9 cellular contexts compared by ENCODE assay signal in the genomic region with DNA sequence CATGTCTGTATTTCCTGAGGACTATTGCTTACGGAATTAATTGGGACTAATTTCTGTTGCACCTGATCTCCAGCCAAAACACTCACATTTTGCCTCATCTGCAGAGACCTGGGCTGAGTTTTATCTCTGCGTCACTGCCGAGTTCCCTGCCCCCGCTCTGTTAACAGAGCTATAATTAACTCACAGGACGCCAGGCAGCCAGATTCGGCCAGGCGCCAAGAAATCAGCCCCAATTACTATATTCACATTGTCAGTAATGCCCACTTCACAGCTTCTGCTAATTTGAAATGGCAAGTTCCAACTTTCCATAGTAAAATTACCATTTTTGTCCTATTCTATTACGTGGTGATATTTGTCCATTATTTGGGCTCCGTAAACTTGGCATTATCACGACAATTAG.
DNase-seq lines count a peak whose midpoint lies in the region; ATAC-seq and TF ChIP-seq lines count a peak whose summit lies in the region.
"Had no signal": no experiment of that assay in that cellular context is flagged by ENCODE, and none has a peak within 500 bp of the region (broad histone marks: within the 10 kb centered on the region; RNA-seq: fewer than 3 reads in every experiment).

No MANE protein-coding gene starts in this region.

- TF ChIP-seq CTCF in VCaP (conservative IDR thresholded peaks at IDR 0.05) (no peak), right atrium auricular region (IDR thresholded peaks at IDR 0.05) (no peak), transverse colon (IDR thresholded peaks at IDR 0.05) (no peak)

- H3K27me3 ChIP-seq in right atrium auricular region: no peaks in the 10 kb centered on the region
- no peaks in the 10 kb centered on the region for H3K27me3 ChIP-seq in transverse colon

- TF ChIP-seq POLR2A in transverse colon (IDR thresholded peaks at IDR 0.05): no peak

- in situ Hi-C loops in transverse colon (cut with MboI; ENCODE audit: low pct_ligation_motif_present in 1 of 4, low pct_unique_long_range_greater_than_20kb in 1 of 4, low sequenced_read_pairs in 3 of 4): no loop called here

- ATAC-seq in GM19328 (IDR thresholded peaks at IDR 0.05; ENCODE audit: unreplicated experiment): no peak
- ATAC-seq in GM21381 (IDR thresholded peaks at IDR 0.05; ENCODE audit: unreplicated experiment): no peak

- no peak for TF ChIP-seq EP300 in transverse colon (IDR thresholded peaks at IDR 0.05; ENCODE audit: low read depth)

- WGBS in transverse colon (ENCODE audit: low coverage in 1 of 2), 2 donors: 69 to 71% methylated on average over 10 of the region's 10 CpGs

- H3K4me1 ChIP-seq in right atrium auricular region: peaks cover 0 to 63% of the 10 kb centered on the region in 2 donors
- H3K4me1 ChIP-seq in transverse colon: peaks cover 16 to 39% (median 25%) of the 10 kb centered on the region in 4 donors

- peak overlapping the region; percentile 38; the same call in 1 of the 2 replicates for H3K27ac ChIP-seq in VCaP
- H3K27ac ChIP-seq in right atrium auricular region: peak overlapping the region; percentile 81 to 88
- H3K27ac ChIP-seq in transverse colon: peak overlapping the region; percentile 13 to 84 (median 73)

- H3K36me3 ChIP-seq in right atrium auricular region (no peaks in the 10 kb centered on the region), transverse colon (no peaks in the 10 kb centered on the region)

- DNase-seq in NCI-H1694 treated with DMSO at 0.1 percent for 48 hours (lab: John Stamatoyannopoulos, UW) (peak; percentile 82), right atrium auricular region (ENCODE audit: low spot score) (no peak), transverse colon (peak; percentile 33), germinal center (ENCODE audit: low spot score) (no peak)
- DNase-seq: activated CD8-positive, alpha-beta memory T cell treated with anti-CD3 and anti-CD28 coated beads, Interleukin-2, amount 50 U/mL, for 4 hours; naive B cell had no signal

- no peaks in the 10 kb centered on the region for H3K9me3 ChIP-seq in right atrium auricular region
- no peaks in the 10 kb centered on the region for H3K9me3 ChIP-seq in transverse colon

- H3K4me3 ChIP-seq in right atrium auricular region: no peak overlapping the region
- no peak overlapping the region for H3K4me3 ChIP-seq in transverse colon

- intact Hi-C loops in transverse colon (cut with DNase I; ENCODE audit: low total_unique reads): loop anchor here (5.0 kb wide), 1 partner anchor 36 kb away; no protein-coding TSS in a partner anchor

Comparison
In these comparisons a context has a peak if more than half of its experiments do, and no peak if none do; other contexts are left out.
1. DNase-seq: peak in NCI-H1694 treated with DMSO at 0.1 percent for 48 hours (single experiment) and transverse colon (single experiment); none in right atrium auricular region (single experiment) and germinal center (single experiment).
2. Peak in every context shown above with its lines, with median percentiles within 50 percentile points of each other: H3K27ac ChIP-seq.